ENCODE assay signal across 10 cellular contexts in the genomic region with DNA sequence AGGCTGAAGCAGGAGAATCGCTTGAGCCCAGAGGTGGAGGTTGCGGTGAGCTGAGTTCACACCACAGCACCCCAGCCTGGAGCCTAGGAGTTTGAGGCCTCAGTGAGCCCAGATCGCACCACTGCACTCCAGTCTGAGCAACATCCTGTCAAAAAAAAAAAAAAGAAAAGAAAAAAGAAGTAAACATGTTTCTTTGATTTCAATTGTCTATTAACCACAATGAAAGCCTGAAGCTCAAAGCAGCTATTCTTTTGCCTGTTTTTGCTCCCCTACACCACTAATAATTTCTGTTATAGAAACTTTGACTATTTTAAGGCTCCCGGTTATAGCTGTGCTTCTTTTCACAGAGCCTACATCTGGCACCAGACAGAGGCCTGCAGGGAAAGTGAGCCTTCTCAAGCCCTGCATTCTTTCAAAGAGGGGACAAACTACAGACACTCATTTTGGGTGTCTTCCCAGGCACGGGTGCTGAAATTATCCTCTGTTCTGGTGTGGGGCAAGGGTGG. TPM values are rescaled to one million over a fixed set of nuclear protein-coding genes. Genes with fewer than 3 reads are reported as not detected.
DNase-seq lines count a peak whose midpoint lies in the region; ATAC-seq, FAIRE-seq and TF ChIP-seq lines count a peak whose summit lies in the region.
"Had no signal": no experiment of that assay in that cellular context is flagged by ENCODE, and none has a peak within 500 bp of the region (broad histone marks: within the 10 kb centered on the region; RNA-seq: fewer than 3 reads in every experiment).

No MANE protein-coding gene starts in this region.

- no peaks in the 10 kb centered on the region for H3K36me3 ChIP-seq in heart left ventricle
- no peaks in the 10 kb centered on the region for H3K36me3 ChIP-seq in GM12878 (ENCODE audit: control insufficient read depth in 2 of 2, insufficient read depth in 2 of 2, low read length in 1 of 2)
- no peaks in the 10 kb centered on the region for H3K36me3 ChIP-seq in urinary bladder (ENCODE audit: insufficient read depth)

- H3K9me3 ChIP-seq in heart left ventricle, result no peaks in the 10 kb centered on the region
- no peaks in the 10 kb centered on the region for H3K9me3 ChIP-seq in right cardiac atrium (ENCODE audit: control insufficient read depth, low read length)
- no peaks in the 10 kb centered on the region for H3K9me3 ChIP-seq in GM12878 (replicated peaks; ENCODE audit: control insufficient read depth, insufficient read depth, low read length)

- peak overlapping the region; percentile 43 for H2AFZ ChIP-seq in GM12878 (ENCODE audit: control insufficient read depth, low read depth, low read length)

- H3K9ac ChIP-seq in GM12878 (ENCODE audit: control insufficient read depth, insufficient read depth, low read length), result peak overlapping the region; percentile 25; the same call in 1 of the 2 replicates

- H3K4me1 ChIP-seq in heart left ventricle (peaks cover 0 to 12% (median 8%) of the 10 kb centered on the region in 12 donors), right cardiac atrium (ENCODE audit: control insufficient read depth, insufficient read depth, low read length) (peaks cover 2% of the 10 kb centered on the region), GM12878 (ENCODE audit: control insufficient read depth, insufficient read depth, low read length) (peaks cover 11% of the 10 kb centered on the region), urinary bladder (ENCODE audit: insufficient read depth) (no peaks in the 10 kb centered on the region)

- CTCF ChIA-PET in GM12878 (lab: Yijun Ruan, JAX), result interaction anchor here (1.8 to 5.1 kb wide), 2 partner anchors 13 to 19 kb away, joined by 8 to 42 read pairs; no protein-coding TSS in a partner anchor

- TF ChIP-seq EP300 in GM12878 (IDR thresholded peaks at IDR 0.05; ENCODE audit: borderline replicate concordance in 1 of 2, control insufficient read depth in 1 of 2, low read depth in 2 of 2, low read length in 2 of 2), result no peak

- WGBS in heart left ventricle, 4 donors, result 43 to 57% (median 51%) methylated on average over 5 of the region's 5 CpGs
- 53% methylated on average over 5 of the region's 5 CpGs for WGBS in right cardiac atrium
- WGBS in GM12878 (ENCODE audit: insufficient coverage, insufficient replicate concordance, low lambda C conversion rate, missing lambda C conversion rate), result 28% methylated on average over 4 of the region's 5 CpGs
- 47% methylated on average over 5 of the region's 5 CpGs for WGBS in urinary bladder

- no TSS peak for BruUV-seq in GM12878 (replicated peaks; lab: Mats Ljungman, UMichigan)

- DNase-seq in heart left ventricle (no peak), right cardiac atrium (no peak), GM12878 (ENCODE audit: low read depth, low spot score) (peak; percentile 23), COR-L47 (lab: John Stamatoyannopoulos, UW) (no peak), midbrain (lab: John Stamatoyannopoulos, UW) (no peak)
- peak; percentile 28 to 79 (median 64) for DNase-seq in naive thymus-derived CD8-positive, alpha-beta T cell
- DNase-seq: Kasumi-1 had no signal

- no peaks in the 10 kb centered on the region for H3K9me3 Mint-ChIP-seq in naive thymus-derived CD8-positive, alpha-beta T cell

- intact Hi-C loops in heart left ventricle (cut with DNase I), result no loop called here
- intact Hi-C loops in right cardiac atrium (cut with DNase I), result no loop called here
- intact Hi-C loops in GM12878 (cut with micrococcal nuclease; ENCODE audit: unreplicated experiment), result no loop called here

- in situ Hi-C loops in GM12878 (cut with MboI), result no loop called here

- TF ChIP-seq CTCF in heart left ventricle (IDR thresholded peaks at IDR 0.05), result no peak
- no peak for TF ChIP-seq CTCF in GM12878 (IDR thresholded peaks at IDR 0.05 in 2 of 3, conservative IDR thresholded peaks at IDR 0.05 in 1 of 3; ENCODE audit: control insufficient read depth in 2 of 3, extremely low read depth in 1 of 3, insufficient read depth in 1 of 3, low read depth in 3 of 3, low read length in 3 of 3)

- H3K27ac Mint-ChIP-seq in naive thymus-derived CD8-positive, alpha-beta T cell, result peak overlapping the region; percentile 79 to 98 (median 92)

- peak overlapping the region; percentile 26; the same call in 1 of the 2 replicates for H3K4me2 ChIP-seq in GM12878 (ENCODE audit: control insufficient read depth, insufficient read depth)

- POLR2A ChIA-PET in GM12878 (lab: Charles Lee), result no interaction called here
- POLR2A ChIA-PET in naive thymus-derived CD8-positive, alpha-beta T cell (lab: Charles Lee), result interaction anchor here (0.6 to 2.2 kb wide), 20 partner anchors 12 to 616 kb away, joined by 3 to 8 read pairs (median 4); partner anchors contain the start of genes ARRB2, INCA1, KIF1C and PFN1

- TF ChIP-seq RAD21 in GM12878 (IDR thresholded peaks at IDR 0.05; ENCODE audit: insufficient read depth, low read depth, low read length), result no peak

- SMC1A ChIA-PET in GM12878 (lab: Charles Lee; ENCODE audit: uncharacterized antibody, unreplicated experiment), result interaction anchor here (0.8 to 1.6 kb wide), 4 partner anchors 13 to 140 kb away, joined by 3 to 4 read pairs (median 3); partner anchors contain the start of gene SLC52A1

- no peak overlapping the region for H3K4me3 ChIP-seq in heart left ventricle
- no peak overlapping the region for H3K4me3 ChIP-seq in right cardiac atrium (ENCODE audit: low read length)
- no peak overlapping the region for H3K4me3 ChIP-seq in GM12878
- no peak overlapping the region for H3K4me3 ChIP-seq in urinary bladder (ENCODE audit: low read depth, low read length)

- no peaks in the 10 kb centered on the region for H3K79me2 ChIP-seq in GM12878 (ENCODE audit: control insufficient read depth, insufficient read depth, low read length)

- RAD21 ChIA-PET in GM12878 (lab: Charles Lee; ENCODE audit: unreplicated experiment), result interaction anchor here (1.0 kb wide), 1 partner anchor 10 kb away, joined by 3 read pairs; no protein-coding TSS in a partner anchor

- TF ChIP-seq POLR2A in heart left ventricle (IDR thresholded peaks at IDR 0.05) (no peak), GM12878 (IDR thresholded peaks at IDR 0.05; ENCODE audit: low read depth, low read length) (no peak)

- H3K4me3 Mint-ChIP-seq in naive thymus-derived CD8-positive, alpha-beta T cell, result peak overlapping the region in 9 of 10 donors; percentile 20 to 67 (median 60)

- H3K27me3 Mint-ChIP-seq in naive thymus-derived CD8-positive, alpha-beta T cell, result no peaks in the 10 kb centered on the region

- no peaks in the 10 kb centered on the region for H3K36me3 Mint-ChIP-seq in naive thymus-derived CD8-positive, alpha-beta T cell

- H3K27ac ChIP-seq in heart left ventricle, result peak overlapping the region in 11 of 12 donors; percentile 34 to 80 (median 65)
- H3K27ac ChIP-seq in right cardiac atrium (ENCODE audit: low read length), result no peak overlapping the region
- H3K27ac ChIP-seq in GM12878 (ENCODE audit: control insufficient read depth, insufficient read depth), result peak overlapping the region; percentile 30
- H3K27ac ChIP-seq in urinary bladder (ENCODE audit: low read depth), result peak overlapping the region; percentile 61

- no peak for ATAC-seq in heart left ventricle
- no peak for ATAC-seq in right cardiac atrium
- ATAC-seq in GM12878, result peak; percentile 66
- peak; percentile 96 to 99 for ATAC-seq in naive thymus-derived CD8-positive, alpha-beta T cell
- no peak for ATAC-seq in HG03442 (IDR thresholded peaks at IDR 0.05; ENCODE audit: unreplicated experiment)

- H3K27me3 ChIP-seq in heart left ventricle, result no peaks in the 10 kb centered on the region
- no peaks in the 10 kb centered on the region for H3K27me3 ChIP-seq in right cardiac atrium (ENCODE audit: control insufficient read depth, insufficient read depth)
- no peaks in the 10 kb centered on the region for H3K27me3 ChIP-seq in GM12878 (replicated peaks in 1 of 2; ENCODE audit: control insufficient read depth in 2 of 2, insufficient read depth in 2 of 2, low read length in 1 of 2)

- peaks cover 12 to 48% (median 39%) of the 10 kb centered on the region in 4 donors for H3K4me1 Mint-ChIP-seq in naive thymus-derived CD8-positive, alpha-beta T cell

- no peaks in the 10 kb centered on the region for H4K20me1 ChIP-seq in GM12878 (ENCODE audit: control insufficient read depth, insufficient read depth)

- FAIRE-seq in GM12878 (lab: Jason Lieb, UNC), result no peak

RNA-seq across cellular contexts. Expression of gene SLC52A1, which starts 14.1 kb away (rescaled TPM):
- total RNA-seq in heart left ventricle, result under 1 TPM in 1 of 9 donors, not detected in 8; 0.12 TPM
- not detected for polyA plus RNA-seq in heart left ventricle
- total RNA-seq in right cardiac atrium, result not detected
- not detected for polyA plus RNA-seq in right cardiac atrium
- total RNA-seq in GM12878 (2013; cell fraction: nucleolus; rRNA removed), result not detected in 2 replicates
- total RNA-seq in GM12878 (2014; rRNA removed), result 0.11 TPM in 1 of 2 replicates, not detected in the other
- total RNA-seq in GM12878 (2014; rRNA removed; fragmentation: Illumina TruSeq; extraction: Trizol), result not detected in 2 replicates
- not detected in 2 replicates for total RNA-seq in GM12878 (2021)
- polyA plus RNA-seq in GM12878 (2011; ENCODE audit: low read depth), result 0.09 TPM
- not detected in 2 replicates for polyA plus RNA-seq in GM12878 (2011; rRNA removed)
- polyA plus RNA-seq in GM12878 (2011; cell fraction: cytosol; rRNA removed), result 0.05 TPM in 1 of 2 replicates, not detected in the other
- 0.16 TPM in 1 of 2 replicates, not detected in the other for polyA plus RNA-seq in GM12878 (2011; cell fraction: nucleus; rRNA removed)
- 0.13 TPM in 1 of 2 replicates, not detected in the other for polyA plus RNA-seq in GM12878 (2012)
- not detected in 2 replicates for polyA plus RNA-seq in GM12878 (2014; fragmentation: Illumina TruSeq; extraction: Trizol)
- polyA plus RNA-seq in GM12878 (2014; fragmentation: Nextera tagmentation; extraction: Ambion mirVana), result not detected
- polyA plus RNA-seq in GM12878 (2014; rRNA removed), result 0.04 and 0.06 TPM in 2 replicates
- not detected for polyA plus RNA-seq in GM12878 (2016; fragmentation: Nextera tagmentation; extraction: Ambion mirVana)
- polyA minus RNA-seq in GM12878 (2011; rRNA and poly(A)+ RNA removed), result not detected in 2 replicates
- not detected in 2 replicates for polyA minus RNA-seq in GM12878 (2011; cell fraction: cytosol; rRNA and poly(A)+ RNA removed)
- not detected in 2 replicates for polyA minus RNA-seq in GM12878 (2011; cell fraction: nucleus; rRNA and poly(A)+ RNA removed)
- under 1 TPM in 1 of 2 experiments, not detected in 1; 0.25 TPM for total RNA-seq in naive thymus-derived CD8-positive, alpha-beta T cell
- polyA plus RNA-seq in naive thymus-derived CD8-positive, alpha-beta T cell, result not detected
- 0.58 TPM for total RNA-seq in urinary bladder
- 0.35 TPM for polyA plus RNA-seq in urinary bladder
- polyA plus RNA-seq: AG04450 had no signal

RNA-seq across cellular contexts. Expression of gene ZFP3, which starts 28.9 kb away (rescaled TPM):
- total RNA-seq in heart left ventricle, result 10 to 100 TPM in 5 of 9 donors, 1 to 10 TPM in 4; 4.6 to 14.5 (median 11.1) TPM
- 1 to 10 TPM; 4.0 to 4.9 TPM for polyA plus RNA-seq in heart left ventricle
- total RNA-seq in right cardiac atrium, result 10 to 100 TPM; 11.7 to 14.2 (median 12.0) TPM
- polyA plus RNA-seq in right cardiac atrium, result 5.4 TPM
- 10.0 and 11.5 TPM in 2 replicates for total RNA-seq in GM12878 (2013; cell fraction: nucleolus; rRNA removed)
- total RNA-seq in GM12878 (2014; rRNA removed), result 0.96 and 1.1 TPM in 2 replicates
- total RNA-seq in GM12878 (2014; rRNA removed; fragmentation: Illumina TruSeq; extraction: Trizol), result 1.7 and 1.8 TPM in 2 replicates
- total RNA-seq in GM12878 (2021), result 1.6 and 1.7 TPM in 2 replicates
- 0.67 TPM for polyA plus RNA-seq in GM12878 (2011; ENCODE audit: low read depth)
- 4.1 and 5.2 TPM in 2 replicates for polyA plus RNA-seq in GM12878 (2011; rRNA removed)
- polyA plus RNA-seq in GM12878 (2011; cell fraction: cytosol; rRNA removed), result 1.8 and 2.0 TPM in 2 replicates
- 3.6 and 4.7 TPM in 2 replicates for polyA plus RNA-seq in GM12878 (2011; cell fraction: nucleus; rRNA removed)
- 1.2 and 1.3 TPM in 2 replicates for polyA plus RNA-seq in GM12878 (2012)
- polyA plus RNA-seq in GM12878 (2014; fragmentation: Illumina TruSeq; extraction: Trizol), result 2.5 and 3.2 TPM in 2 replicates
- under 1 TPM; 0.37 to 0.39 TPM for polyA plus RNA-seq in GM12878 (2014; fragmentation: Nextera tagmentation; extraction: Ambion mirVana)
- 1.2 and 1.7 TPM in 2 replicates for polyA plus RNA-seq in GM12878 (2014; rRNA removed)
- 1 to 10 TPM; 1.1 to 1.8 TPM for polyA plus RNA-seq in GM12878 (2016; fragmentation: Nextera tagmentation; extraction: Ambion mirVana)
- 2.9 and 3.6 TPM in 2 replicates for polyA minus RNA-seq in GM12878 (2011; rRNA and poly(A)+ RNA removed)
- 0.62 and 0.67 TPM in 2 replicates for polyA minus RNA-seq in GM12878 (2011; cell fraction: cytosol; rRNA and poly(A)+ RNA removed)
- 5.1 TPM in 2 replicates for polyA minus RNA-seq in GM12878 (2011; cell fraction: nucleus; rRNA and poly(A)+ RNA removed)
- total RNA-seq in naive thymus-derived CD8-positive, alpha-beta T cell, result 10 to 100 TPM; 12.6 to 12.7 TPM
- polyA plus RNA-seq in naive thymus-derived CD8-positive, alpha-beta T cell, result 1 to 10 TPM in 2 of 3 donors, under 1 TPM in 1; 0.51 to 2.1 (median 1.6) TPM
- 9.2 TPM for total RNA-seq in urinary bladder
- polyA plus RNA-seq in urinary bladder, result 3.9 TPM

RNA-seq across cellular contexts. Expression of gene KIF1C, which starts 51.6 kb away (rescaled TPM):
- total RNA-seq in heart left ventricle, result 100 to 1,000 TPM; 335 to 868 (median 539) TPM
- 100 to 1,000 TPM; 210 to 384 TPM for polyA plus RNA-seq in heart left ventricle
- 100 to 1,000 TPM; 519 to 727 (median 570) TPM for total RNA-seq in right cardiac atrium
- 406 TPM for polyA plus RNA-seq in right cardiac atrium
- 25.2 and 34.3 TPM in 2 replicates for total RNA-seq in GM12878 (2013; cell fraction: nucleolus; rRNA removed)
- 24.3 and 25.8 TPM in 2 replicates for total RNA-seq in GM12878 (2014; rRNA removed)
- 20.9 and 25.6 TPM in 2 replicates for total RNA-seq in GM12878 (2014; rRNA removed; fragmentation: Illumina TruSeq; extraction: Trizol)
- 61.1 and 65.9 TPM in 2 replicates for total RNA-seq in GM12878 (2021)
- 5.6 TPM for polyA plus RNA-seq in GM12878 (2011; ENCODE audit: low read depth)
- polyA plus RNA-seq in GM12878 (2011; rRNA removed), result 30.2 and 33.8 TPM in 2 replicates
- polyA plus RNA-seq in GM12878 (2011; cell fraction: cytosol; rRNA removed), result 19.2 and 24.9 TPM in 2 replicates
- polyA plus RNA-seq in GM12878 (2011; cell fraction: nucleus; rRNA removed), result 29.5 and 36.6 TPM in 2 replicates
- polyA plus RNA-seq in GM12878 (2012), result 16.9 and 20.1 TPM in 2 replicates
- polyA plus RNA-seq in GM12878 (2014; fragmentation: Illumina TruSeq; extraction: Trizol), result 10.3 and 21.2 TPM in 2 replicates
- polyA plus RNA-seq in GM12878 (2014; fragmentation: Nextera tagmentation; extraction: Ambion mirVana), result 1 to 10 TPM; 1.4 to 1.5 TPM
- 25.2 and 26.5 TPM in 2 replicates for polyA plus RNA-seq in GM12878 (2014; rRNA removed)
- polyA plus RNA-seq in GM12878 (2016; fragmentation: Nextera tagmentation; extraction: Ambion mirVana), result 10 to 100 TPM in 1 of 2 experiments, 1 to 10 TPM in 1; 3.9 to 18.9 TPM
- polyA minus RNA-seq in GM12878 (2011; rRNA and poly(A)+ RNA removed), result 30.9 and 40.5 TPM in 2 replicates
- polyA minus RNA-seq in GM12878 (2011; cell fraction: cytosol; rRNA and poly(A)+ RNA removed), result 11.5 and 20.6 TPM in 2 replicates
- polyA minus RNA-seq in GM12878 (2011; cell fraction: nucleus; rRNA and poly(A)+ RNA removed), result 7.3 and 14.9 TPM in 2 replicates
- total RNA-seq in naive thymus-derived CD8-positive, alpha-beta T cell, result 10 to 100 TPM; 20.8 to 21.1 TPM
- polyA plus RNA-seq in naive thymus-derived CD8-positive, alpha-beta T cell, result 1 to 10 TPM; 2.6 to 3.0 (median 3.0) TPM
- 26.9 TPM for total RNA-seq in urinary bladder
- polyA plus RNA-seq in urinary bladder, result 89.4 TPM

RNA-seq across cellular contexts. Expression of gene INCA1, which starts 52.0 kb away (rescaled TPM):
- total RNA-seq in heart left ventricle (1 to 10 TPM in 8 of 9 donors, under 1 TPM in 1; 0.75 to 4.0 (median 2.7) TPM), right cardiac atrium (1 to 10 TPM; 2.2 to 3.8 (median 3.2) TPM), GM12878 (2014; rRNA removed) (0.16 and 0.28 TPM in 2 replicates), GM12878 (2014; rRNA removed; fragmentation: Illumina TruSeq; extraction: Trizol) (0.18 and 0.27 TPM in 2 replicates), GM12878 (2021) (0.21 and 0.29 TPM in 2 replicates), urinary bladder (0.42 TPM)
- polyA plus RNA-seq in heart left ventricle (1 to 10 TPM in 1 of 2 donors, under 1 TPM in 1; 0.64 to 5.1 TPM), right cardiac atrium (5.0 TPM), GM12878 (2011; rRNA removed) (0.29 and 0.36 TPM in 2 replicates), GM12878 (2014; fragmentation: Illumina TruSeq; extraction: Trizol) (0.19 and 0.49 TPM in 2 replicates), GM12878 (2014; fragmentation: Nextera tagmentation; extraction: Ambion mirVana) (under 1 TPM; 0.61 to 0.64 TPM), GM12878 (2014; rRNA removed) (0.15 and 0.77 TPM in 2 replicates), GM12878 (2016; fragmentation: Nextera tagmentation; extraction: Ambion mirVana) (1 to 10 TPM in 1 of 2 experiments, under 1 TPM in 1; 0.99 to 1.8 TPM), urinary bladder (1.3 TPM)
- not detected in 2 replicates for total RNA-seq in GM12878 (2013; cell fraction: nucleolus; rRNA removed)
- polyA plus RNA-seq in GM12878 (2011; ENCODE audit: low read depth), result 0.83 TPM
- 0.40 and 0.48 TPM in 2 replicates for polyA plus RNA-seq in GM12878 (2011; cell fraction: cytosol; rRNA removed)
- polyA plus RNA-seq in GM12878 (2011; cell fraction: nucleus; rRNA removed), result 2.4 and 3.7 TPM in 2 replicates
- 0.70 and 0.79 TPM in 2 replicates for polyA plus RNA-seq in GM12878 (2012)
- not detected in 2 replicates for polyA minus RNA-seq in GM12878 (2011; rRNA and poly(A)+ RNA removed)
- polyA minus RNA-seq in GM12878 (2011; cell fraction: cytosol; rRNA and poly(A)+ RNA removed), result not detected in 2 replicates
- polyA minus RNA-seq in GM12878 (2011; cell fraction: nucleus; rRNA and poly(A)+ RNA removed), result 0.36 TPM in 1 of 2 replicates, not detected in the other
- under 1 TPM in 1 of 2 experiments, not detected in 1; 0.26 TPM for total RNA-seq in naive thymus-derived CD8-positive, alpha-beta T cell
- polyA plus RNA-seq in naive thymus-derived CD8-positive, alpha-beta T cell, result under 1 TPM in 1 of 3 donors, not detected in 2; 0.23 TPM

Comparison
In these comparisons a context has a peak if more than half of its experiments do, and no peak if none do; other contexts are left out.
1. ATAC-seq: peak in GM12878 (single experiment) and naive thymus-derived CD8-positive, alpha-beta T cell (2 of 2); none in heart left ventricle (0 of 4), right cardiac atrium (0 of 2) and HG03442 (single experiment).
2. DNase-seq: peak in GM12878 (single experiment) and naive thymus-derived CD8-positive, alpha-beta T cell (10 of 10); none in heart left ventricle (0 of 5), right cardiac atrium (0 of 3), COR-L47 (single experiment) and midbrain (single experiment).
3. RNA of gene KIF1C, which starts 51.6 kb away (total RNA-seq): 519 to 727 TPM in right cardiac atrium and 335 to 868 TPM in heart left ventricle; 26.9 TPM in urinary bladder (single experiment), 20.9 to 65.9 TPM in GM12878 and 20.8 to 21.1 TPM in naive thymus-derived CD8-positive, alpha-beta T cell; every median in the first group is over 4 times any median in the second.